In the genomic region with DNA sequence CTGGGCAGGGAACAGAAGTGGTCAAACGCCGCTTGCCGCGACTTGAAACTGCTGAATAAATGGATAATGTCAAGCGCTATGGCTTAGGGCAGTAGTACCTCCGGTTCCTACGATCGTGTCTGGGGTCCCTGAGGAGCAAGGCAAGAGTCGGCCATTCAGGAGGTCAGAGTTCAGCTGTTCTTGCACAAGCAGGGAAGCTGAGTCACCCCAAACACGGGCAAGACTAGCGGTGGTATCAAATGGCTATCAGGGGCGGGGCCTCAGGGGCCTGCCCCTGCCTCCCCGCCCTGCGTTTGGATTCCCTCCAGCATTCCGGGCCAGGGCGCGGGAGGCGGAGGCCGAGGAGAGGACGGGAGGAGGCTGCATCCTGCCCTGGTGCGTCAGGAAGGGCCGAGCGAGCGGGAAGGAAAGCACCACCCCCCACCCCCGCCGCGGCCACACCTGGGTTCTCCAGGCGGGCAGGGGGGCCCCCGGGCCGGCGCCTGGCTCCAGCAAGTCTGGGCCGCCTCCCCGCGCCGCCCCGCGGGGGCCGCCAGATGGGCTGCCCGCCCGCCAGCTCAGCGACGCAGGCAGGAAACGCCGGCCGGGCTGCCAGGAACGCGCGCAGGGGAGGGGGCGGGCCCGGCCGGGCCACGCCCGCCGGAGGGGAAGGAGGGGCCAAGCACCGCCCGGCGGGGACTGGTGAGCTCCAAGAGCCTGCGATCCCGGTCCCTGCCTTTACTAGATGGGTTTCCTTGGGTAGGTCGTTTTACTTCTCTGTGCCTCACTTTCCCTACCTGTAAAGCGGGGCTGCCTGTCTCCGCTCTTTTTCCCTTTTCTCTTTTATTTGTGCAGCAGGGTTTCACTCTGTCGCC, we compare ENCODE assay signal across 8 cellular contexts. TPM values are rescaled to one million over a fixed set of nuclear protein-coding genes. Genes with fewer than 3 reads are reported as not detected.
DNase-seq lines count a peak whose midpoint lies in the region; ATAC-seq and TF ChIP-seq lines count a peak whose summit lies in the region.

No MANE protein-coding gene starts in this region.

- no peaks in the 10 kb centered on the region for H3K36me3 Mint-ChIP-seq in activated T-cell treated with anti-CD3 and anti-CD28 coated beads, Interleukin-2, amount 50 U/mL, for 4 hours (ENCODE audit: insufficient read depth)

- CTCF ChIA-PET in PC-3 (lab: Charles Lee), result interaction anchor here (0.6 to 3.3 kb wide), 13 partner anchors 10 to 46 kb away, joined by 3 to 78 read pairs (median 10); a partner anchor contains a TSS

- ATAC-seq in GM21717 (IDR thresholded peaks at IDR 0.05; ENCODE audit: unreplicated experiment) (peak; percentile 83), PC-3 (peak; percentile 74), esophagus mucosa (peak; percentile 91)
- ATAC-seq in activated T-cell treated with anti-CD3 and anti-CD28 coated beads, Interleukin-2, amount 50 U/mL, for 4 hours, result peak; percentile 90 to 92

- intact Hi-C loops in PC-3 (cut with micrococcal nuclease), result loop anchor here (1.0 kb wide), 3 partner anchors 20 to 40 kb away; no protein-coding TSS in a partner anchor

- no peaks in the 10 kb centered on the region for H3K27me3 Mint-ChIP-seq in activated T-cell treated with anti-CD3 and anti-CD28 coated beads, Interleukin-2, amount 50 U/mL, for 4 hours (ENCODE audit: low read depth)

- peak overlapping the region; percentile 82 for H3K9ac ChIP-seq in PC-3 (ENCODE audit: low read length)

- H3K4me3 ChIP-seq in Jurkat, Clone E6-1 (ENCODE audit: low read length), result peak overlapping the region; percentile 73
- H3K4me3 ChIP-seq in PC-3 (ENCODE audit: low read length) (peak overlapping the region; percentile 75), muscle layer of duodenum (ENCODE audit: low read depth in 1 of 2, low read length in 2 of 2) (peak overlapping the region; percentile 59 to 74)

- TF ChIP-seq CTCF in PC-3 (conservative IDR thresholded peaks at IDR 0.05; ENCODE audit: low read depth, low read length), result no peak

- H4K20me1 ChIP-seq in PC-3 (ENCODE audit: low read length), result no peaks in the 10 kb centered on the region

- H3K27me3 ChIP-seq in PC-3 (ENCODE audit: low read length) (no peaks in the 10 kb centered on the region), muscle layer of duodenum (ENCODE audit: low read depth, low read length) (no peaks in the 10 kb centered on the region)

- H3K27ac ChIP-seq in PC-3 (ENCODE audit: low read length), result peak overlapping the region; percentile 83
- peak overlapping the region; percentile 88 for H3K27ac ChIP-seq in muscle layer of duodenum (ENCODE audit: low read length)

- H3K4me2 ChIP-seq in PC-3 (ENCODE audit: low read length), result peak overlapping the region; percentile 94

- H3K9me3 Mint-ChIP-seq in activated T-cell treated with anti-CD3 and anti-CD28 coated beads, Interleukin-2, amount 50 U/mL, for 4 hours, result no peaks in the 10 kb centered on the region

- no TSS peak for BruUV-seq in PC-3 (replicated peaks; lab: Mats Ljungman, UMichigan)

- DNase-seq in DMS153 treated with DMSO at 0.1 percent for 48 hours (lab: John Stamatoyannopoulos, UW; ENCODE audit: unreplicated experiment) (peak; percentile 87), PC-3 (peak; percentile 99)
- DNase-seq in Jurkat, Clone E6-1 (ENCODE audit: low read depth, low spot score), result peak; percentile 84
- DNase-seq in activated T-cell treated with anti-CD3 and anti-CD28 coated beads, Interleukin-2, amount 50 U/mL, for 4 hours, result peak; percentile 83
- peak; percentile 72 for DNase-seq in stimulated activated CD8-positive, alpha-beta memory T cell treated with anti-CD3 and anti-CD28 coated beads, Interleukin-7, amount 100 ng/mL, for 24 hours (ENCODE audit: low read depth)

- POLR2A ChIA-PET in PC-3 (lab: Charles Lee; ENCODE audit: unreplicated experiment), result interaction anchor here (0.6 to 3.2 kb wide), 13 partner anchors 13 to 144 kb away, joined by 3 to 62 read pairs (median 11); a partner anchor contains a TSS

- H3K9me3 ChIP-seq in PC-3 (ENCODE audit: low read length) (no peaks in the 10 kb centered on the region), muscle layer of duodenum (ENCODE audit: control insufficient read depth in 1 of 2, low read length in 2 of 2) (no peaks in the 10 kb centered on the region)

- H3K36me3 ChIP-seq in PC-3 (ENCODE audit: low read depth, low read length) (peaks cover 12% of the 10 kb centered on the region; the same call in 1 of the 2 replicates), muscle layer of duodenum (ENCODE audit: control insufficient read depth in 1 of 2, insufficient read depth in 2 of 2, low read length in 2 of 2) (peaks cover 11 to 17% of the 10 kb centered on the region in 2 donors)

- H3K4me3 Mint-ChIP-seq in activated T-cell treated with anti-CD3 and anti-CD28 coated beads, Interleukin-2, amount 50 U/mL, for 4 hours, result peak overlapping the region; percentile 86

- peak overlapping the region; percentile 72 for H2AFZ ChIP-seq in PC-3 (ENCODE audit: low read length)

- peaks cover 22% of the 10 kb centered on the region for H3K4me1 Mint-ChIP-seq in activated T-cell treated with anti-CD3 and anti-CD28 coated beads, Interleukin-2, amount 50 U/mL, for 4 hours (ENCODE audit: low read depth)

- H3K79me2 ChIP-seq in PC-3 (ENCODE audit: low read length), result no peaks in the 10 kb centered on the region

- H3F3A ChIP-seq in PC-3 (ENCODE audit: low read length, unreplicated experiment), result no peaks in the 10 kb centered on the region

- H3K4me1 ChIP-seq in PC-3 (ENCODE audit: insufficient read depth, low read length) (peaks cover 30% of the 10 kb centered on the region), muscle layer of duodenum (ENCODE audit: control insufficient read depth in 1 of 2, insufficient read depth in 2 of 2, low read length in 2 of 2) (peaks cover 12 to 13% of the 10 kb centered on the region in 2 donors)

- no peaks in the 10 kb centered on the region for H3K9me2 ChIP-seq in PC-3 (replicated peaks; ENCODE audit: low read length)

RNA-seq across cellular contexts. Expression of a gene that starts 32.2 kb away (rescaled TPM):
- polyA plus RNA-seq in Jurkat, Clone E6-1 (2012; ENCODE audit: insufficient read depth, insufficient read length), result 67.2 TPM
- 774 and 872 TPM in 2 replicates for total RNA-seq in PC-3 (2014; rRNA removed)
- total RNA-seq in activated T-cell treated with anti-CD3 and anti-CD28 coated beads, Interleukin-2, amount 50 U/mL, for 4 hours, result 1 to 10 TPM; 1.4 to 1.6 (median 1.5) TPM
- 299 TPM for total RNA-seq in esophagus mucosa

RNA-seq across cellular contexts. Expression of a gene that starts 58.7 kb away (rescaled TPM):
- polyA plus RNA-seq in Jurkat, Clone E6-1 (2012; ENCODE audit: insufficient read depth, insufficient read length), result 140 TPM
- 99.5 and 125 TPM in 2 replicates for total RNA-seq in PC-3 (2014; rRNA removed)
- 100 to 1,000 TPM; 191 to 210 (median 195) TPM for total RNA-seq in activated T-cell treated with anti-CD3 and anti-CD28 coated beads, Interleukin-2, amount 50 U/mL, for 4 hours
- total RNA-seq in esophagus mucosa, result 232 TPM

Comparison
In these comparisons a context has a peak if more than half of its experiments do, and no peak if none do; other contexts are left out.
1. Peak in every context shown above with its lines: DNase-seq, ATAC-seq, H3K4me3 ChIP-seq and H3K27ac ChIP-seq.
2. RNA of a gene that starts 32.2 kb away (total RNA-seq): 774 to 872 TPM in PC-3 and 299 TPM in esophagus mucosa (single experiment); 1.4 to 1.6 TPM in activated T-cell treated with anti-CD3 and anti-CD28 coated beads, Interleukin-2, amount 50 U/mL, for 4 hours; every median in the first group is over 100 times any median in the second.